ENCODE assay signal across 9 cellular contexts in genomic region chr7:70595741-70596574, GRCh38.
DNase-seq lines count a peak whose midpoint lies in the region; ATAC-seq and TF ChIP-seq lines count a peak whose summit lies in the region.
"Had no signal": no experiment of that assay in that cellular context is flagged by ENCODE, and none has a peak within 500 bp of the region (broad histone marks: within the 10 kb centered on the region; RNA-seq: fewer than 3 reads in every experiment).

No MANE protein-coding gene starts in this region.

- no peaks in the 10 kb centered on the region for H3K36me3 Mint-ChIP-seq in natural killer cell

- intact Hi-C loops in natural killer cell (cut with micrococcal nuclease) = loop anchor here (5.0 kb wide), 1 partner anchor 101 kb away; no protein-coding TSS in a partner anchor

- H3K9me3 ChIP-seq in ectodermal cell (ENCODE audit: control insufficient read depth, low read length) = no peaks in the 10 kb centered on the region

- no peak overlapping the region for H3K27ac ChIP-seq in ectodermal cell (ENCODE audit: insufficient read depth, low read depth, low read length, poor library complexity, severe bottlenecking)
- H3K27ac ChIP-seq: 22Rv1 had no signal

- ATAC-seq in natural killer cell = peak; percentile 57 to 83 (median 82)
- no peak for ATAC-seq in GM18870 (IDR thresholded peaks at IDR 0.05; ENCODE audit: unreplicated experiment)
- ATAC-seq in GM18502 (IDR thresholded peaks at IDR 0.05; ENCODE audit: poor library complexity, unreplicated experiment) = no peak
- no peak for ATAC-seq in GM21737 (IDR thresholded peaks at IDR 0.05; ENCODE audit: unreplicated experiment)

- peaks cover 0 to 3% of the 10 kb centered on the region in 2 donors for H3K9me3 Mint-ChIP-seq in natural killer cell

- peak overlapping the region; percentile 44 for H3K4me3 ChIP-seq in ectodermal cell (ENCODE audit: insufficient read depth, low read depth, low read length)

- H3K4me3 Mint-ChIP-seq in natural killer cell = peak overlapping the region; percentile 80

- peaks cover 63% of the 10 kb centered on the region for H3K27me3 ChIP-seq in ectodermal cell (ENCODE audit: control insufficient read depth, insufficient read depth, low read length, poor library complexity, severe bottlenecking)

- H3K27me3 Mint-ChIP-seq in natural killer cell (ENCODE audit: low read depth in 2 of 2) = peaks cover 33% of the 10 kb centered on the region in 2 donors

- no peaks in the 10 kb centered on the region for H3K36me3 ChIP-seq in ectodermal cell (ENCODE audit: control insufficient read depth, insufficient read depth, low read length)

- TF ChIP-seq CTCF in natural killer cell (IDR thresholded peaks at IDR 0.05) = no peak

- peak in 2 of 3 experiments; percentile 91 to 93 for DNase-seq in NCI-H1417 (lab: John Stamatoyannopoulos, UW)
- DNase-seq in NCI-H1417 treated with DMSO at 0.1 percent for 48 hours (lab: John Stamatoyannopoulos, UW) = no peak
- DNase-seq in NCI-H345 treated with DMSO at 0.1 percent for 48 hours (lab: John Stamatoyannopoulos, UW; ENCODE audit: unreplicated experiment) = peak; percentile 59
- peak; percentile 18 for DNase-seq in natural killer cell

- H3K4me1 Mint-ChIP-seq in natural killer cell = peaks cover 12 to 16% of the 10 kb centered on the region in 2 donors

- peaks cover 7% of the 10 kb centered on the region for H3K4me1 ChIP-seq in ectodermal cell (ENCODE audit: control insufficient read depth, insufficient read depth, low read length)

- no peak overlapping the region for H3K27ac Mint-ChIP-seq in natural killer cell

- 0 to 1% methylated on average over 81 of the region's 81 CpGs for WGBS in ectodermal cell, 2 experiments

Comparison
In these comparisons a context has a peak if more than half of its experiments do, and no peak if none do; other contexts are left out.
1. ATAC-seq: peak in natural killer cell (3 of 3); none in GM18870 (single experiment), GM18502 (single experiment) and GM21737 (single experiment).